In the genomic region with DNA sequence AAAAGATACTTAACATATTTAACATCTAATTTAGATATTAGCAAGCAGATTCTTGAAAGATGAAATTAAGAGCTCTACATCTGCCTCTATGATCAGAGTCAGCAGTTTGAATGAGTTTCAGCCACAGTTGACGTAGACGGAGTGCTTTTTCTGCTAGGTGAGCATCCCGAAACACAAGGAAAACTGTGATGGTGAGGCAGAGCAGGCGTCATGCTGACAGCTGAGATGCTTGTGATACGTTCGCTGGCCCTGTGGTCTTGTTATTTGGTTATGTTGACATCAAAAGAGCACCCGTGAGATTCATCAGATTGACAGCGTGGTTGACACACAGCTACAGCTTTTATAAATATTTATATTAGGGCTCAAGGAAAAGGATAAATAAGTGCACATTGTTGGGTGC, we compare ENCODE assay signal across 30 cellular contexts.
"Had no signal": no experiment of that assay in that cellular context is flagged by ENCODE, and none has a peak within 500 bp of the region (broad histone marks: within the 10 kb centered on the region; RNA-seq: fewer than 3 reads in every experiment).

No MANE protein-coding gene starts in this region.

- H3K27ac ChIP-seq: brain microvascular endothelial cell, cardiac muscle cell, RWPE1, SJSA1 had no signal

- H3K27ac Mint-ChIP-seq: activated CD4-positive, alpha-beta memory T cell treated with anti-CD3 and anti-CD28 coated beads, Interleukin-2, amount 10 ng/mL, durations not matched to agents 7 days and 5 days; activated CD4-positive, alpha-beta T cell treated with anti-CD3 and anti-CD28 coated beads, Interleukin-2, amount 10 ng/mL, durations not matched to agents 24 days and 14 days; activated naive CD4-positive, alpha-beta T cell treated with anti-CD3 and anti-CD28 coated beads, Interleukin-2, amount 10 ng/mL, durations not matched to agents 7 days and 5 days; activated naive CD8-positive, alpha-beta T cell treated with anti-CD3 and anti-CD28 coated beads for 36 hours; activated T-helper 2 cell treated with anti-CD3 and anti-CD28 coated beads, Interferon-gamma antibody, Interleukin-2, Interleukin-4, amounts not matched to agents 10 μg/mL and 5 μg/mL and 100 μg/mL, durations not matched to agents 14 hours and 24 hours and 36 hours; T-helper 17 cell; WTC11 had no signal

- H3K4me1 ChIP-seq: SJSA1 had no signal

- H3K4me1 Mint-ChIP-seq: activated CD4-positive, alpha-beta memory T cell treated with anti-CD3 and anti-CD28 coated beads, Interleukin-2, amount 10 ng/mL, durations not matched to agents 7 days and 5 days; activated CD4-positive, alpha-beta T cell treated with anti-CD3 and anti-CD28 coated beads, Interleukin-2, amount 10 ng/mL, durations not matched to agents 24 days and 14 days; activated naive CD4-positive, alpha-beta T cell treated with anti-CD3 and anti-CD28 coated beads, Interleukin-2, amount 10 ng/mL, durations not matched to agents 7 days and 5 days; activated naive CD8-positive, alpha-beta T cell treated with anti-CD3 and anti-CD28 coated beads for 36 hours; T-helper 17 cell; WTC11 had no signal

- H3K4me3 Mint-ChIP-seq: activated CD4-positive, alpha-beta memory T cell treated with anti-CD3 and anti-CD28 coated beads, Interleukin-2, amount 10 ng/mL, durations not matched to agents 7 days and 5 days; activated CD4-positive, alpha-beta T cell treated with anti-CD3 and anti-CD28 coated beads, Interleukin-2, amount 10 ng/mL, durations not matched to agents 24 days and 14 days; activated naive CD4-positive, alpha-beta T cell treated with anti-CD3 and anti-CD28 coated beads, Interleukin-2, amount 10 ng/mL, durations not matched to agents 7 days and 5 days; activated naive CD8-positive, alpha-beta T cell treated with anti-CD3 and anti-CD28 coated beads for 36 hours; T-helper 17 cell; WTC11 had no signal

- H3K4me3 ChIP-seq: cardiac muscle cell, MG63, SJSA1 had no signal

- H3K36me3 Mint-ChIP-seq: activated naive CD4-positive, alpha-beta T cell treated with anti-CD3 and anti-CD28 coated beads, Interleukin-2, amount 10 ng/mL, durations not matched to agents 7 days and 5 days; activated naive CD8-positive, alpha-beta T cell treated with anti-CD3 and anti-CD28 coated beads for 36 hours; WTC11 had no signal

- ATAC-seq: Panc1, T-helper 17 cell, WTC11 had no signal

- H3K9me3 ChIP-seq: MG63, SJSA1 had no signal

- DNase-seq: activated CD4-positive, alpha-beta memory T cell treated with anti-CD3 and anti-CD28 coated beads, Interleukin-2, amount 10 ng/mL, durations not matched to agents 7 days and 5 days; activated CD4-positive, alpha-beta T cell treated with anti-CD3 and anti-CD28 coated beads, Interleukin-2, amount 10 ng/mL, durations not matched to agents 24 days and 14 days; activated CD4-positive, CD25-positive, alpha-beta regulatory T cell treated with anti-CD3 and anti-CD28 coated beads, Interleukin-2, amount 50 U/mL, for 72 hours; activated gamma-delta T cell treated with Interleukin-2 at 50 U/mL for 16 hours; activated naive CD4-positive, alpha-beta T cell treated with anti-CD3 and anti-CD28 coated beads, Interleukin-2, amount 10 ng/mL, durations not matched to agents 7 days and 5 days; activated naive CD8-positive, alpha-beta T cell treated with anti-CD3 and anti-CD28 coated beads for 36 hours; activated T-cell treated with anti-CD3 and anti-CD28 coated beads for 4 hours; activated T-cell treated with anti-CD3 and anti-CD28 coated beads, Interleukin-2, amount 50 U/mL, for 48 hours; brain microvascular endothelial cell; cerebellar nuclear complex; MG63; NCI-H1105; NCI-H146; NCI-H187 treated with DMSO at 0.1 percent for 48 hours; NCI-H2171; NCI-H2227 treated with DMSO at 0.1 percent for 48 hours; NCI-H446 treated with DMSO at 0.1 percent for 48 hours; NCI-H524 treated with DMSO at 0.1 percent for 48 hours; NCI-H82; NK-92 treated with Interleukin-12 subunit alpha and Interleukin-12 subunit beta, amount 100 ng/mL, for 24 hours; OCI-M1; SHP77; T-helper 17 cell; T-helper 9 cell had no signal

- H3K36me3 ChIP-seq: brain microvascular endothelial cell, cardiac muscle cell, MG63, SJSA1 had no signal

- H3K9me3 Mint-ChIP-seq: activated CD4-positive, alpha-beta memory T cell treated with anti-CD3 and anti-CD28 coated beads, Interleukin-2, amount 10 ng/mL, durations not matched to agents 7 days and 5 days; activated CD4-positive, alpha-beta T cell treated with anti-CD3 and anti-CD28 coated beads, Interleukin-2, amount 10 ng/mL, durations not matched to agents 24 days and 14 days; activated naive CD4-positive, alpha-beta T cell treated with anti-CD3 and anti-CD28 coated beads, Interleukin-2, amount 10 ng/mL, durations not matched to agents 7 days and 5 days; activated naive CD8-positive, alpha-beta T cell treated with anti-CD3 and anti-CD28 coated beads for 36 hours; activated T-helper 2 cell treated with anti-CD3 and anti-CD28 coated beads, Interferon-gamma antibody, Interleukin-2, Interleukin-4, amounts not matched to agents 10 μg/mL and 5 μg/mL and 100 μg/mL, durations not matched to agents 14 hours and 24 hours and 36 hours had no signal
